ENCODE assay signal across 1 cellular context in the genomic region with DNA sequence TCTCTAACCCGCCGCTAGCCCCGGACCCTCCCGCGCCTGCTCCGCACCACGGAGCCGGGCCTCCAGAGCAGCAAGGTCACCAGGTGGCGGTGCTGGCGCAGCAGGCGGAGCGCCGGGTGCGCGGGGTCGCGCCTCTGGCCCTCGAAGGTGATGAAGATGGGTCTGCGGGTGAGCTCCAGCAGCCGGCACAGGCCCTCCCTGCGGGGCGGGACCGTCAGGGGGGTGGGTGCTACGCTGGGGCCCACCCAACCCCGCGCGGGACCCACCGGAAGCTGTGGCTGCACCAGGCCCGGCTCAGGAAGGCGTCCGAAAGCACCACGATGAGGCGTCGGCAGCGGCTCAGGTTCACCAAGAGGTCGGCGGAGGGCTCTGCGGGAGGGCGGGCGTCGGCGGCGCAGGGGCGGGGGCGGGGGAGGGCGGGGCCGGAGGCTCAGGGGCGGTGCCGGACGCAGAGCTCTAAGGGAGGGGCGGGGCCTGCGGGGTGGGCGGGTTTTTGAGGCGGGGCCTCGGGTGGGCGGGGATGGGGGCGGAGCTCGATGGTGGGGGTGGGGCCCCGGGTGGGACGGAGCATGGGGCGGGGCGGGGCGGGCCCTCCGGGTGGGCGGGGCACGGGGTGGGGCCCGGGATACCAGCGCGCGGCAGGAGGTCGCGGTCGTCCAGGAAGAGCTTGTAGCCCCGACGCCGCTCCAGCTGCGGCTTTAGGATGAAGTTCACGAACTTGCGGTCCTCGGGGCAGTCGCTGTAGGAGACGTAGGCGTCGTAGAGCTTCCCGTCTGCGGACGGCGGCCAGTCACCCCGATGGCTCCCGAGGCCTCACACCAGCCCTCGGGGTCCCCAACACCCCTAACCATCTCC.
TF ChIP-seq lines count a peak whose summit lies in the region.

No MANE protein-coding gene starts in this region.

TF ChIP-seq in K562, 482 proteins besides CTCF, POLR2A, EP300 and RAD21 (continued from another document):
- TF ChIP-seq U2AF1 (optimal IDR thresholded peaks at IDR 0.05; ENCODE audit: low read depth, low read length) (peak; percentile 95), EGR1 (conservative IDR thresholded peaks at IDR 0.05) (peak; percentile 62), HDAC3 (IDR thresholded peaks at IDR 0.05; ENCODE audit: borderline replicate concordance, partially characterized antibody) (no peak), GATAD2A (IDR thresholded peaks at IDR 0.05) (0 out of 2 replicates have a peak, but pooled peaks have one; percentile 53), SUPT5H (IDR thresholded peaks at IDR 0.05) (peak; percentile 60), ZNF740 (CRISPR knock-in tag; IDR thresholded peaks at IDR 0.05) (no peak), ZNF740 (tag; IDR thresholded peaks at IDR 0.05) (no peak), RAD51 (IDR thresholded peaks at IDR 0.05; ENCODE audit: borderline replicate concordance, low read depth) (peak; percentile 30; the same call in 1 of the 2 replicates), RBBP5 (IDR thresholded peaks at IDR 0.05; ENCODE audit: borderline replicate concordance, insufficient read depth, low read length, poor library complexity, severe bottlenecking) (peak; percentile 64)
